In genomic region chr2:202032841-202033316, GRCh38 we compare ENCODE assay signal across 8 cellular contexts. TPM values are rescaled to one million over a fixed set of nuclear protein-coding genes. Genes with fewer than 3 reads are reported as not detected.
A peak's percentile ranks its signal among the peaks of the same experiment; 100 is the strongest.
DNase-seq lines count a peak whose midpoint lies in the region; ATAC-seq and TF ChIP-seq lines count a peak whose summit lies in the region.

No MANE protein-coding gene starts in this region.

- intact Hi-C loops in right cardiac atrium (cut with DNase I), result loop anchor here in 3 of 4 donors (10.0 kb wide), 3 partner anchors 142 to 178 kb away; no protein-coding TSS in a partner anchor

- WGBS in right cardiac atrium, result under 1% methylated on average over 42 of the region's 42 CpGs

- ATAC-seq in GM18511 (IDR thresholded peaks at IDR 0.05; ENCODE audit: unreplicated experiment), result peak; percentile 22
- peak; percentile 8 for ATAC-seq in HG03097 (IDR thresholded peaks at IDR 0.05; ENCODE audit: low FRiP score, unreplicated experiment)
- ATAC-seq in RWPE2 (ENCODE audit: low read depth), result peak; percentile 39
- ATAC-seq in right cardiac atrium, result peak; percentile 39
- ATAC-seq in GM18520 (IDR thresholded peaks at IDR 0.05; ENCODE audit: unreplicated experiment), result no peak
- ATAC-seq in GM18870 (IDR thresholded peaks at IDR 0.05; ENCODE audit: unreplicated experiment), result no peak

- H3K27me3 ChIP-seq in RWPE2 (ENCODE audit: insufficient read depth, poor library complexity, severe bottlenecking) (peaks cover 32% of the 10 kb centered on the region), right cardiac atrium (ENCODE audit: control insufficient read depth, insufficient read depth) (no peaks in the 10 kb centered on the region)

- H3K4me1 ChIP-seq in RWPE2 (ENCODE audit: insufficient read depth, poor library complexity, severe bottlenecking) (no peaks in the 10 kb centered on the region), right cardiac atrium (ENCODE audit: control insufficient read depth, insufficient read depth, low read length) (no peaks in the 10 kb centered on the region)

- DNase-seq in RWPE2 (ENCODE audit: low spot score), result no peak
- peak; percentile 45 for DNase-seq in amniotic epithelial cell (ENCODE audit: low read depth)
- DNase-seq in right cardiac atrium, result peak in 2 of 3 donors; percentile 82 to 86
- no peak for DNase-seq in retinal pigment epithelial cell (ENCODE audit: low read depth)

- no peaks in the 10 kb centered on the region for H3K36me3 ChIP-seq in RWPE2 (ENCODE audit: low read depth)

- H3K27ac ChIP-seq in RWPE2 (ENCODE audit: poor library complexity, severe bottlenecking) (peak overlapping the region; percentile 68), right cardiac atrium (ENCODE audit: low read length) (peak overlapping the region; percentile 96)

- no peaks in the 10 kb centered on the region for H3K9me3 ChIP-seq in RWPE2 (ENCODE audit: severe bottlenecking)
- no peaks in the 10 kb centered on the region for H3K9me3 ChIP-seq in right cardiac atrium (ENCODE audit: control insufficient read depth, low read length)

- peak overlapping the region; percentile 84 for H3K4me3 ChIP-seq in RWPE2 (ENCODE audit: severe bottlenecking)
- H3K4me3 ChIP-seq in right cardiac atrium (ENCODE audit: low read length), result peak overlapping the region; percentile 68
- H3K4me3 ChIP-seq in retinal pigment epithelial cell (ENCODE audit: low read length), result peak overlapping the region; percentile 78

- TF ChIP-seq CTCF in RWPE2 (IDR thresholded peaks at IDR 0.05; ENCODE audit: poor library complexity, severe bottlenecking), result no peak
- no peak for TF ChIP-seq CTCF in retinal pigment epithelial cell (conservative IDR thresholded peaks at IDR 0.05; ENCODE audit: low read depth, low read length)

RNA-seq across cellular contexts. Expression of gene FZD7, which starts 0.8 kb away (rescaled TPM):
- total RNA-seq in right cardiac atrium, result 10 to 100 TPM; 15.2 to 34.3 (median 27.9) TPM
- 8.0 TPM for polyA plus RNA-seq in right cardiac atrium

RNA-seq across cellular contexts. Expression of gene KIAA2012, which starts 40.2 kb away (rescaled TPM):
- not detected for total RNA-seq in right cardiac atrium
- not detected for polyA plus RNA-seq in right cardiac atrium

Comparison
In these comparisons a context has a peak if more than half of its experiments do, and no peak if none do; other contexts are left out.
1. ATAC-seq: peak in GM18511 (single experiment), HG03097 (single experiment), RWPE2 (single experiment) and right cardiac atrium (2 of 2); none in GM18520 (single experiment) and GM18870 (single experiment).
2. DNase-seq: peak in amniotic epithelial cell (single experiment) and right cardiac atrium (2 of 3); none in RWPE2 (single experiment) and retinal pigment epithelial cell (single experiment).
3. Peak in every context shown above with its lines, with median percentiles within 50 percentile points of each other: H3K4me3 ChIP-seq.